Comparison of ENCODE assay signal across 8 cellular contexts in the genomic region with DNA sequence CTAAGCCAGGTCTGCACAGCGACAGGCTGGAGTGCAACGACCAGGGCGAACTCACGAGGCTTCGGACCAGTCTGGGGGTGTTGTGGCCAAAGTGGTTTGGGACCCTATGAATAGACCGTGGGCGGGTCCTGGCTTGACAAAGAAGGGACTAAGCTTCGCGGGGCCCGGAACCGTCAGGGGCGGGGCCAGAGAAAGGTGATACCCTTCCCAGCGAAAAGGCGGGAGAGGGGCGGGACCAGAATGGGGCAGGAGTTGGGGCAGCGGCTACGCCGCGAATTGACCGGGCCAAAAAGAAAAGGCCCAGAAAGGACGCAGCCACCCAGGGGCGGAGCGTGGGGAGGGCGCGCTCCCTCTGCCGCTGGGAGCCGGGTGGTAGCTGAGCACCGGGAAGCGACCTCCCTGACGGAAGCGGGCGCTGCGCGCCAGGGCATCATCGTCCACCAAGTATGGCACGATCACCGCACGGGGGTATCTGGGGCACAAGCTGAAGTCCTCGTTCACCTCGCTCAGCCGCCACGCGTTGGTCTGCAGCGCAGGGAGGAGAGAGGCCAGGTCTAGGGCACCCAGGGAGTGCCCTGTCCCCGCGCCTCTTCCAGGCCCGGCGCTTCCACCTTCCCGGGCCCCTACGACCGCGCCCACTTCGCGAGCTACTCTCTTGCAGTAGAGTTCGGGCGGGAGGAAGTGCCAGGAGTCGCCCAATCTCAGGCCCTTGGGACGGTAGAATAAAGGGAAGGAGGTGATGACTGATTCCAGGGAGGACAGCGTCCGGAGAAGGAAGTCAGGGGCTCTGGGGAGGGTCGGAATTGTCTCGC. TPM values are rescaled to one million over a fixed set of nuclear protein-coding genes. Genes with fewer than 3 reads are reported as not detected.
A peak's percentile ranks its signal among the peaks of the same experiment; 100 is the strongest.
DNase-seq lines count a peak whose midpoint lies in the region; ATAC-seq, FAIRE-seq and TF ChIP-seq lines count a peak whose summit lies in the region.

No MANE protein-coding gene starts in this region.

- peak overlapping the region; percentile 87 for H3K4me3 ChIP-seq in fibroblast of villous mesenchyme (ENCODE audit: low read depth, low read length)

- POLR2A ChIA-PET in naive thymus-derived CD8-positive, alpha-beta T cell (lab: Charles Lee), result interaction anchor here (0.5 to 50.5 kb wide), 21 partner anchors 13 to 154 kb away, joined by 3 to 2080 read pairs (median 6); partner anchors contain the start of genes BSDC1, FAM167B, HDAC1 and IQCC

- FAIRE-seq in urothelium cell line (lab: Jason Lieb, UNC), result no peak

- no peaks in the 10 kb centered on the region for H3K36me3 Mint-ChIP-seq in naive thymus-derived CD8-positive, alpha-beta T cell

- no peaks in the 10 kb centered on the region for H3K27me3 Mint-ChIP-seq in naive thymus-derived CD8-positive, alpha-beta T cell

- H3K4me1 Mint-ChIP-seq in naive thymus-derived CD8-positive, alpha-beta T cell, result peaks cover 7 to 21% (median 20%) of the 10 kb centered on the region in 4 donors

- peak overlapping the region; percentile 88 to 93 (median 90) for H3K4me3 Mint-ChIP-seq in naive thymus-derived CD8-positive, alpha-beta T cell

- TF ChIP-seq CTCF in fibroblast of villous mesenchyme (IDR thresholded peaks at IDR 0.05; ENCODE audit: insufficient read depth, low read depth, low read length), result peak; percentile 28

- H3K9me3 Mint-ChIP-seq in naive thymus-derived CD8-positive, alpha-beta T cell, result no peaks in the 10 kb centered on the region

- H3K27ac Mint-ChIP-seq in naive thymus-derived CD8-positive, alpha-beta T cell, result peak overlapping the region; percentile 69 to 91 (median 84)

- DNase-seq in DMS114 treated with DMSO at 0.1 percent for 48 hours (lab: John Stamatoyannopoulos, UW; ENCODE audit: unreplicated experiment) (peak; percentile 22), NOMO-1 treated with dmso at 0.1 percent for 144 hours (lab: John Stamatoyannopoulos, UW; ENCODE audit: unreplicated experiment) (peak; percentile 70), fibroblast of villous mesenchyme (ENCODE audit: low read depth) (peak; percentile 57), urothelium cell line (ENCODE audit: low spot score) (peak; percentile 74)
- peak; percentile 48 for DNase-seq in activated effector memory CD4-positive, alpha-beta T cell treated with Interleukin-2 at 50 U/mL for 16 hours
- DNase-seq in naive thymus-derived CD8-positive, alpha-beta T cell, result peak; percentile 57 to 84 (median 64)

- ATAC-seq in HG03196 (IDR thresholded peaks at IDR 0.05; ENCODE audit: unreplicated experiment), result peak; percentile 48
- ATAC-seq in naive thymus-derived CD8-positive, alpha-beta T cell, result peak; percentile 81
- no peak for ATAC-seq in HG03097 (IDR thresholded peaks at IDR 0.05; ENCODE audit: low FRiP score, unreplicated experiment)

RNA-seq across cellular contexts. Expression of gene FAM167B, which starts 6.7 kb away (rescaled TPM):
- total RNA-seq in fibroblast of villous mesenchyme, result 0.97 and 5.2 TPM in 2 replicates
- 1 to 10 TPM; 1.5 to 1.7 TPM for total RNA-seq in naive thymus-derived CD8-positive, alpha-beta T cell
- polyA plus RNA-seq in naive thymus-derived CD8-positive, alpha-beta T cell, result not detected

RNA-seq across cellular contexts. Expression of gene LCK, which starts 10.7 kb away (rescaled TPM):
- 0.43 TPM in 1 of 2 replicates, not detected in the other for total RNA-seq in fibroblast of villous mesenchyme
- 100 to 1,000 TPM; 509 to 515 TPM for total RNA-seq in naive thymus-derived CD8-positive, alpha-beta T cell
- 1,000 to 10,000 TPM in 1 of 3 donors, 100 to 1,000 TPM in 2; 876 to 1,069 (median 952) TPM for polyA plus RNA-seq in naive thymus-derived CD8-positive, alpha-beta T cell

RNA-seq across cellular contexts. Expression of gene EIF3I, which starts 18.1 kb away (rescaled TPM):
- total RNA-seq in fibroblast of villous mesenchyme, result 264 and 280 TPM in 2 replicates
- total RNA-seq in naive thymus-derived CD8-positive, alpha-beta T cell, result 10 to 100 TPM; 80.3 to 96.9 TPM
- polyA plus RNA-seq in naive thymus-derived CD8-positive, alpha-beta T cell, result 100 to 1,000 TPM; 167 to 181 (median 179) TPM

RNA-seq across cellular contexts. Expression of gene TMEM234, which starts 18.2 kb away (rescaled TPM):
- 21.6 and 23.8 TPM in 2 replicates for total RNA-seq in fibroblast of villous mesenchyme
- 10 to 100 TPM; 24.3 to 26.4 TPM for total RNA-seq in naive thymus-derived CD8-positive, alpha-beta T cell
- polyA plus RNA-seq in naive thymus-derived CD8-positive, alpha-beta T cell, result 1 to 10 TPM; 2.1 to 4.9 (median 4.4) TPM

RNA-seq across cellular contexts. Expression of gene DCDC2B, which starts 31.5 kb away (rescaled TPM):
- total RNA-seq in fibroblast of villous mesenchyme, result not detected in 2 replicates
- under 1 TPM in 1 of 2 experiments, not detected in 1; 0.22 TPM for total RNA-seq in naive thymus-derived CD8-positive, alpha-beta T cell
- under 1 TPM in 1 of 3 donors, not detected in 2; 0.08 TPM for polyA plus RNA-seq in naive thymus-derived CD8-positive, alpha-beta T cell

Comparison
In these comparisons a context has a peak if more than half of its experiments do, and no peak if none do; other contexts are left out.
1. DNase-seq: peak in every context shown above with its lines; median percentile 74 in urothelium cell line; 70 in NOMO-1 treated with dmso at 0.1 percent for 144 hours; 64 in naive thymus-derived CD8-positive, alpha-beta T cell; 57 in fibroblast of villous mesenchyme; 48 in activated effector memory CD4-positive, alpha-beta T cell treated with Interleukin-2 at 50 U/mL for 16 hours; 22 in DMS114 treated with DMSO at 0.1 percent for 48 hours.
2. RNA of gene LCK, which starts 10.7 kb away (total RNA-seq): 509 to 515 TPM in naive thymus-derived CD8-positive, alpha-beta T cell; 0.43 TPM in fibroblast of villous mesenchyme; every median in the first group is over 100 times any median in the second.